In the genomic region with DNA sequence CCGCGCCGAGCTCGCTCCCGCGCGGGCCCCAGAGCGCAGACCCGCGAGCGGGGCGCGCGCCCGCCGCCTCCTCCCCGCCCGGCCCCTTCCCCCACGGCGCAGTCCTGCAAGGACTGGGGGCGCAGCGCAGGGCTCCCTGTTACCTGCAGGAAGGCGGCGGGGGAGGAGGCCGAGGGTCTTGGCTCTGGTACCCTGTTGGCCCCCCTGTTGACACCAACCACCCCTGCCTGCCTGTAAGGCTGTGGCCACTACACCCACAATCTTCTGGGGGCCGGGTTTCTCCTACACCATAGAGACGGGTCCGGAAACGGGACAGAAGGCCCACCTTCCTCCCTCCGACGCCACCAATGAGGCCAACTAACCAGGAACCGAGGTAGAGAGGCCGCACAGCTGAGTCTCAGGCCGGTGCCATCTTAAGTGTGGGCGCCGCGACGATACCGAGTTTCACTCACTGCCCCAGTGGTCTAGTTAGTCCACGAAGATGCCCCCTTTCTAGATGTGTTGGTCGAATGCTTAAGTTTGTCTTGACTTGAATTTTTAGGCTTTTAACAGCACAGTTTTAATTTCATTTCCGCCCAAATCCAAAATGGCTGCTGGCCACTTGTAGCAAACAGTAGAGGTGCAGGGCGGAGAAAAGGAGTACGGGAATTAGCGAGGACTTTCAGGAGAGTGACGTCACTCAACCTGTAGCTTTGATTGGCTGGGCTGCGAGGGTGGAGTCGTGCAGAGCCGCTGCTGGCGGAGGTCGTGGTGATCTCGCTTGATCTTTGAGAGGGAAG, we compare ENCODE assay signal across 1 cellular context.
TF ChIP-seq lines count a peak whose summit lies in the region.

A gene with protein sequence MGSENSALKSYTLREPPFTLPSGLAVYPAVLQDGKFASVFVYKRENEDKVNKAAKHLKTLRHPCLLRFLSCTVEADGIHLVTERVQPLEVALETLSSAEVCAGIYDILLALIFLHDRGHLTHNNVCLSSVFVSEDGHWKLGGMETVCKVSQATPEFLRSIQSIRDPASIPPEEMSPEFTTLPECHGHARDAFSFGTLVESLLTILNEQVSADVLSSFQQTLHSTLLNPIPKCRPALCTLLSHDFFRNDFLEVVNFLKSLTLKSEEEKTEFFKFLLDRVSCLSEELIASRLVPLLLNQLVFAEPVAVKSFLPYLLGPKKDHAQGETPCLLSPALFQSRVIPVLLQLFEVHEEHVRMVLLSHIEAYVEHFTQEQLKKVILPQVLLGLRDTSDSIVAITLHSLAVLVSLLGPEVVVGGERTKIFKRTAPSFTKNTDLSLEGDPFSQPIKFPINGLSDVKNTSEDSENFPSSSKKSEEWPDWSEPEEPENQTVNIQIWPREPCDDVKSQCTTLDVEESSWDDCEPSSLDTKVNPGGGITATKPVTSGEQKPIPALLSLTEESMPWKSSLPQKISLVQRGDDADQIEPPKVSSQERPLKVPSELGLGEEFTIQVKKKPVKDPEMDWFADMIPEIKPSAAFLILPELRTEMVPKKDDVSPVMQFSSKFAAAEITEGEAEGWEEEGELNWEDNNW (minus strand): TSS at position 252 of the 779 bp plus-strand sequence. CDS start 5,056 bp downstream, outside the sequence.

TF ChIP-seq in HEK293, 187 proteins besides CTCF, POLR2A, EP300 and RAD21 (continued from another document):
- TF ChIP-seq, protein P1, sequence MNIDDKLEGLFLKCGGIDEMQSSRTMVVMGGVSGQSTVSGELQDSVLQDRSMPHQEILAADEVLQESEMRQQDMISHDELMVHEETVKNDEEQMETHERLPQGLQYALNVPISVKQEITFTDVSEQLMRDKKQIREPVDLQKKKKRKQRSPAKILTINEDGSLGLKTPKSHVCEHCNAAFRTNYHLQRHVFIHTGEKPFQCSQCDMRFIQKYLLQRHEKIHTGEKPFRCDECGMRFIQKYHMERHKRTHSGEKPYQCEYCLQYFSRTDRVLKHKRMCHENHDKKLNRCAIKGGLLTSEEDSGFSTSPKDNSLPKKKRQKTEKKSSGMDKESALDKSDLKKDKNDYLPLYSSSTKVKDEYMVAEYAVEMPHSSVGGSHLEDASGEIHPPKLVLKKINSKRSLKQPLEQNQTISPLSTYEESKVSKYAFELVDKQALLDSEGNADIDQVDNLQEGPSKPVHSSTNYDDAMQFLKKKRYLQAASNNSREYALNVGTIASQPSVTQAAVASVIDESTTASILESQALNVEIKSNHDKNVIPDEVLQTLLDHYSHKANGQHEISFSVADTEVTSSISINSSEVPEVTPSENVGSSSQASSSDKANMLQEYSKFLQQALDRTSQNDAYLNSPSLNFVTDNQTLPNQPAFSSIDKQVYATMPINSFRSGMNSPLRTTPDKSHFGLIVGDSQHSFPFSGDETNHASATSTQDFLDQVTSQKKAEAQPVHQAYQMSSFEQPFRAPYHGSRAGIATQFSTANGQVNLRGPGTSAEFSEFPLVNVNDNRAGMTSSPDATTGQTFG (tag by site-specific recombination; IDR thresholded peaks at IDR 0.05; ENCODE audit: borderline replicate concordance) = no peak
- no peak for TF ChIP-seq ZNF670 (tag by site-specific recombination; IDR thresholded peaks at IDR 0.05; ENCODE audit: low read depth)
- no peak for TF ChIP-seq ZNF184 (tag by site-specific recombination; IDR thresholded peaks at IDR 0.05)
- TF ChIP-seq ZNF239 (tag by site-specific recombination; IDR thresholded peaks at IDR 0.05) = no peak
- TF ChIP-seq GLIS2 (tag by site-specific recombination; IDR thresholded peaks at IDR 0.05) = peak; percentile 88
- TF ChIP-seq, protein P2, sequence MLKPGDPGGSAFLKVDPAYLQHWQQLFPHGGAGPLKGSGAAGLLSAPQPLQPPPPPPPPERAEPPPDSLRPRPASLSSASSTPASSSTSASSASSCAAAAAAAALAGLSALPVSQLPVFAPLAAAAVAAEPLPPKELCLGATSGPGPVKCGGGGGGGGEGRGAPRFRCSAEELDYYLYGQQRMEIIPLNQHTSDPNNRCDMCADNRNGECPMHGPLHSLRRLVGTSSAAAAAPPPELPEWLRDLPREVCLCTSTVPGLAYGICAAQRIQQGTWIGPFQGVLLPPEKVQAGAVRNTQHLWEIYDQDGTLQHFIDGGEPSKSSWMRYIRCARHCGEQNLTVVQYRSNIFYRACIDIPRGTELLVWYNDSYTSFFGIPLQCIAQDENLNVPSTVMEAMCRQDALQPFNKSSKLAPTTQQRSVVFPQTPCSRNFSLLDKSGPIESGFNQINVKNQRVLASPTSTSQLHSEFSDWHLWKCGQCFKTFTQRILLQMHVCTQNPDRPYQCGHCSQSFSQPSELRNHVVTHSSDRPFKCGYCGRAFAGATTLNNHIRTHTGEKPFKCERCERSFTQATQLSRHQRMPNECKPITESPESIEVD (tag by site-specific recombination; IDR thresholded peaks at IDR 0.05) = 0 out of 2 replicates have a peak, but pooled peaks have one; percentile 6
- no peak for TF ChIP-seq ZNF768 (tag by site-specific recombination; IDR thresholded peaks at IDR 0.05)
- peak; percentile 64 for TF ChIP-seq KLF10 (tag by site-specific recombination; IDR thresholded peaks at IDR 0.05)
- TF ChIP-seq, protein P3, sequence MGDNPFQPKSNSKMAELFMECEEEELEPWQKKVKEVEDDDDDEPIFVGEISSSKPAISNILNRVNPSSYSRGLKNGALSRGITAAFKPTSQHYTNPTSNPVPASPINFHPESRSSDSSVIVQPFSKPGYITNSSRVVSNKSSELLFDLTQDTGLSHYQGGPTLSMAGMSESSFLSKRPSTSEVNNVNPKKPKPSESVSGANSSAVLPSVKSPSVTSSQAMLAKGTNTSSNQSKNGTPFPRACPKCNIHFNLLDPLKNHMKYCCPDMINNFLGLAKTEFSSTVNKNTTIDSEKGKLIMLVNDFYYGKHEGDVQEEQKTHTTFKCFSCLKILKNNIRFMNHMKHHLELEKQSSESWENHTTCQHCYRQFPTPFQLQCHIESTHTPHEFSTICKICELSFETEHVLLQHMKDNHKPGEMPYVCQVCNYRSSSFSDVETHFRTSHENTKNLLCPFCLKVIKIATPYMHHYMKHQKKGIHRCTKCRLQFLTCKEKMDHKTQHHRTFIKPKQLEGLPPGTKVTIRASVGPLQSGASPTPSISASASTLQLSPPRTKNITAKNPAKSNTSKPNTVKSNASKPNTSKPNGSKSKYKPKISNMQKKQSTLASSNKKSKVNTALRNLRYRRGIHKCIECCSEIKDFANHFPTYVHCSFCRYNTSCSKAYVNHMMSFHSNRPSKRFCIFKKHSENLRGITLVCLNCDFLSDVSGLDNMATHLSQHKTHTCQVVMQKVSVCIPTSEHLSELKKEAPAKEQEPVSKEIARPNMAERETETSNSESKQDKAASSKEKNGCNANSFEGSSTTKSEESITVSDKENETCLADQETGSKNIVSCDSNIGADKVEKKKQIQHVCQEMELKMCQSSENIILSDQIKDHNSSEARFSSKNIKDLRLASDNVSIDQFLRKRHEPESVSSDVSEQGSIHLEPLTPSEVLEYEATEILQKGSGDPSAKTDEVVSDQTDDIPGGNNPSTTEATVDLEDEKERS (tag by site-specific recombination; IDR thresholded peaks at IDR 0.05) = no peak
- TF ChIP-seq KLF16 (tag by site-specific recombination; IDR thresholded peaks at IDR 0.05) = peak; percentile 84
- TF ChIP-seq, protein P4, sequence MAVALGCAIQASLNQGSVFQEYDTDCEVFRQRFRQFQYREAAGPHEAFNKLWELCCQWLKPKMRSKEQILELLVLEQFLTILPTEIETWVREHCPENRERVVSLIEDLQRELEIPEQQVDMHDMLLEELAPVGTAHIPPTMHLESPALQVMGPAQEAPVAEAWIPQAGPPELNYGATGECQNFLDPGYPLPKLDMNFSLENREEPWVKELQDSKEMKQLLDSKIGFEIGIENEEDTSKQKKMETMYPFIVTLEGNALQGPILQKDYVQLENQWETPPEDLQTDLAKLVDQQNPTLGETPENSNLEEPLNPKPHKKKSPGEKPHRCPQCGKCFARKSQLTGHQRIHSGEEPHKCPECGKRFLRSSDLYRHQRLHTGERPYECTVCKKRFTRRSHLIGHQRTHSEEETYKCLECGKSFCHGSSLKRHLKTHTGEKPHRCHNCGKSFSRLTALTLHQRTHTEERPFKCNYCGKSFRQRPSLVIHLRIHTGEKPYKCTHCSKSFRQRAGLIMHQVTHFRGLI (tag by site-specific recombination; IDR thresholded peaks at IDR 0.05) = peak; percentile 87
- TF ChIP-seq, protein P5, sequence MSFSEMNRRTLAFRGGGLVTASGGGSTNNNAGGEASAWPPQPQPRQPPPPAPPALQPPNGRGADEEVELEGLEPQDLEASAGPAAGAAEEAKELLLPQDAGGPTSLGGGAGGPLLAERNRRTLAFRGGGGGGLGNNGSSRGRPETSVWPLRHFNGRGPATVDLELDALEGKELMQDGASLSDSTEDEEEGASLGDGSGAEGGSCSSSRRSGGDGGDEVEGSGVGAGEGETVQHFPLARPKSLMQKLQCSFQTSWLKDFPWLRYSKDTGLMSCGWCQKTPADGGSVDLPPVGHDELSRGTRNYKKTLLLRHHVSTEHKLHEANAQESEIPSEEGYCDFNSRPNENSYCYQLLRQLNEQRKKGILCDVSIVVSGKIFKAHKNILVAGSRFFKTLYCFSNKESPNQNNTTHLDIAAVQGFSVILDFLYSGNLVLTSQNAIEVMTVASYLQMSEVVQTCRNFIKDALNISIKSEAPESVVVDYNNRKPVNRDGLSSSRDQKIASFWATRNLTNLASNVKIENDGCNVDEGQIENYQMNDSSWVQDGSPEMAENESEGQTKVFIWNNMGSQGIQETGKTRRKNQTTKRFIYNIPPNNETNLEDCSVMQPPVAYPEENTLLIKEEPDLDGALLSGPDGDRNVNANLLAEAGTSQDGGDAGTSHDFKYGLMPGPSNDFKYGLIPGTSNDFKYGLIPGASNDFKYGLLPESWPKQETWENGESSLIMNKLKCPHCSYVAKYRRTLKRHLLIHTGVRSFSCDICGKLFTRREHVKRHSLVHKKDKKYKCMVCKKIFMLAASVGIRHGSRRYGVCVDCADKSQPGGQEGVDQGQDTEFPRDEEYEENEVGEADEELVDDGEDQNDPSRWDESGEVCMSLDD (tag by site-specific recombination; IDR thresholded peaks at IDR 0.05) = peak; percentile 93
- TF ChIP-seq ZNF792 (tag by site-specific recombination; IDR thresholded peaks at IDR 0.05) = no peak
- peak; percentile 96 for TF ChIP-seq KLF8 (tag by site-specific recombination; IDR thresholded peaks at IDR 0.05)
- TF ChIP-seq ZFP3 (tag by site-specific recombination; IDR thresholded peaks at IDR 0.05; ENCODE audit: low read depth) = no peak
- TF ChIP-seq ZNF341 (tag by site-specific recombination; IDR thresholded peaks at IDR 0.05; ENCODE audit: low read depth) = peak; percentile 84
- TF ChIP-seq, protein P6, sequence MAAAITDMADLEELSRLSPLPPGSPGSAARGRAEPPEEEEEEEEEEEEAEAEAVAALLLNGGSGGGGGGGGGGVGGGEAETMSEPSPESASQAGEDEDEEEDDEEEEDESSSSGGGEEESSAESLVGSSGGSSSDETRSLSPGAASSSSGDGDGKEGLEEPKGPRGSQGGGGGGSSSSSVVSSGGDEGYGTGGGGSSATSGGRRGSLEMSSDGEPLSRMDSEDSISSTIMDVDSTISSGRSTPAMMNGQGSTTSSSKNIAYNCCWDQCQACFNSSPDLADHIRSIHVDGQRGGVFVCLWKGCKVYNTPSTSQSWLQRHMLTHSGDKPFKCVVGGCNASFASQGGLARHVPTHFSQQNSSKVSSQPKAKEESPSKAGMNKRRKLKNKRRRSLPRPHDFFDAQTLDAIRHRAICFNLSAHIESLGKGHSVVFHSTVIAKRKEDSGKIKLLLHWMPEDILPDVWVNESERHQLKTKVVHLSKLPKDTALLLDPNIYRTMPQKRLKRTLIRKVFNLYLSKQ (tag by site-specific recombination; IDR thresholded peaks at IDR 0.05; ENCODE audit: borderline replicate concordance) = no peak
- peak; percentile 58 for TF ChIP-seq WT1 (tag by site-specific recombination; IDR thresholded peaks at IDR 0.05)
- no peak for TF ChIP-seq ZNF23 (tag by site-specific recombination; IDR thresholded peaks at IDR 0.05; ENCODE audit: borderline replicate concordance)
- TF ChIP-seq RBAK (tag by site-specific recombination; IDR thresholded peaks at IDR 0.05) = no peak
- peak; percentile 93 for TF ChIP-seq ZNF2 (tag by site-specific recombination; IDR thresholded peaks at IDR 0.05)
- TF ChIP-seq ZNF777 (tag by site-specific recombination; IDR thresholded peaks at IDR 0.05; ENCODE audit: borderline replicate concordance) = no peak
- peak; percentile 86 for TF ChIP-seq SP7 (tag by site-specific recombination; IDR thresholded peaks at IDR 0.05)
- TF ChIP-seq, protein P7, sequence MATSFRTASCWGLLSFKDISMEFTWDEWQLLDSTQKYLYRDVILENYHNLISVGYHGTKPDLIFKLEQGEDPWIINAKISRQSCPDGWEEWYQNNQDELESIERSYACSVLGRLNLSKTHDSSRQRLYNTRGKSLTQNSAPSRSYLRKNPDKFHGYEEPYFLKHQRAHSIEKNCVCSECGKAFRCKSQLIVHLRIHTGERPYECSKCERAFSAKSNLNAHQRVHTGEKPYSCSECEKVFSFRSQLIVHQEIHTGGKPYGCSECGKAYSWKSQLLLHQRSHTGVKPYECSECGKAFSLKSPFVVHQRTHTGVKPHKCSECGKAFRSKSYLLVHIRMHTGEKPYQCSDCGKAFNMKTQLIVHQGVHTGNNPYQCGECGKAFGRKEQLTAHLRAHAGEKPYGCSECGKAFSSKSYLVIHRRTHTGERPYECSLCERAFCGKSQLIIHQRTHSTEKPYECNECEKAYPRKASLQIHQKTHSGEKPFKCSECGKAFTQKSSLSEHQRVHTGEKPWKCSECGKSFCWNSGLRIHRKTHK (tag by site-specific recombination; IDR thresholded peaks at IDR 0.05) = no peak
- peak; percentile 77 for TF ChIP-seq ZNF610 (tag by site-specific recombination; IDR thresholded peaks at IDR 0.05; ENCODE audit: borderline replicate concordance)
- TF ChIP-seq ZNF501 (tag by site-specific recombination; IDR thresholded peaks at IDR 0.05) = peak; percentile 80; the same call in 1 of the 2 replicates
- TF ChIP-seq ZNF174 (tag by site-specific recombination; IDR thresholded peaks at IDR 0.05) = no peak
- peak; percentile 88 for TF ChIP-seq ZBTB20 (tag by site-specific recombination; IDR thresholded peaks at IDR 0.05)
- TF ChIP-seq ZNF473 (tag by site-specific recombination; IDR thresholded peaks at IDR 0.05) = no peak
- TF ChIP-seq ZNF112 (tag by site-specific recombination; IDR thresholded peaks at IDR 0.05) = no peak
- no peak for TF ChIP-seq HOXC10 (CRISPR knock-in tag; IDR thresholded peaks at IDR 0.05)
- peak; percentile 99 for TF ChIP-seq ZXDB (tag by site-specific recombination; IDR thresholded peaks at IDR 0.05)
TF ChIP-seq in HEK293: peak in this region for 78.
